1 cellular context compared by ENCODE assay signal in genomic region chr20:47191074-47191673, GRCh38.
TF ChIP-seq lines count a peak whose summit lies in the region.

No MANE protein-coding gene starts in this region.

TF ChIP-seq in HepG2, 621 proteins besides CTCF, POLR2A, EP300 and RAD21:
- TF ChIP-seq ZBTB40 (IDR thresholded peaks at IDR 0.05) = peak; percentile 15; the same call in 1 of the 2 replicates
- TF ChIP-seq ZBTB40 (CRISPR knock-in tag; IDR thresholded peaks at IDR 0.05) = no peak
- no peak for TF ChIP-seq KAT8 (CRISPR knock-in tag; IDR thresholded peaks at IDR 0.05)
TF ChIP-seq in HepG2: peak in this region for 1.
